Comparison of ENCODE assay signal across 8 cellular contexts in the genomic region with DNA sequence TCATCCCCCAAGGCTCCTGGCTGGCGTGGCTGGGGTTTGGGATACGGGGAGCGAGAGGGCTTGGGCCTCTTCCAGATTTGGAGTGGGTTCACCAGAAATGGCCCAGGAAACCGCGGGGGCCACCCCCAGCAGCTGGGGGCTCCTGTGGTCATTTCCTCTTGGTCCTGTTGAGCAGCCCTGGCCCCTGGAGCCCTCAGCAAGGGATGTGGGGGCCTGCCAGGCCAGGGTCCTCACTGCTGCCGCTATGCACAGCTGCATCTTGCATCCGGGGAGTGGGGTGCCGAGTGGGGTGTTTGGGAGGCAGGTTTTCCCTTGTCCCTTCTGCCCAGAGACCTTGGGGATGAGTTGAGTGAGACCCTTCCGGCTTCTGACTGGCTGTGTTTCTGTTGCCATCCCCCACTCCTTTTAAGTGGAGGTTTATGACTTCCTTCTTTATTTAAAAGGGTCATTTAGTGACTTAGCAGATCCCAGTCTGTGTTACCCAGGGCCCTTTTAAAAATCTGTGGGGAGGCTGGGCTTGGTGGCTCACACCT.
DNase-seq lines count a peak whose midpoint lies in the region; ATAC-seq and TF ChIP-seq lines count a peak whose summit lies in the region.

No MANE protein-coding gene starts in this region.

- H3K4me1 Mint-ChIP-seq in nephron, result peaks cover 55% of the 10 kb centered on the region

- 86 to 87% methylated on average over 9 of the region's 9 CpGs for WGBS in aorta, 2 donors

- H3K4me1 ChIP-seq in colonic mucosa, result peaks cover 25% of the 10 kb centered on the region
- H3K4me1 ChIP-seq in aorta (ENCODE audit: control insufficient read depth in 1 of 2, insufficient read depth in 2 of 2, low read length in 2 of 2), result no peaks in the 10 kb centered on the region

- H3K4me3 ChIP-seq in colonic mucosa (no peak overlapping the region), aorta (ENCODE audit: low read length in 2 of 2) (no peak overlapping the region)

- peaks cover 7% of the 10 kb centered on the region for H3K36me3 Mint-ChIP-seq in nephron (ENCODE audit: low read depth)

- H3K27ac ChIP-seq in colonic mucosa (peak overlapping the region; percentile 61), aorta (ENCODE audit: low read depth in 1 of 2, low read length in 2 of 2) (no peak overlapping the region)

- H3K9me3 ChIP-seq in colonic mucosa (no peaks in the 10 kb centered on the region), aorta (ENCODE audit: control insufficient read depth, low read length) (no peaks in the 10 kb centered on the region)

- ATAC-seq in aorta (ENCODE audit: low FRiP score), result no peak
- no peak for ATAC-seq in GM19023 (IDR thresholded peaks at IDR 0.05; ENCODE audit: unreplicated experiment)

- intact Hi-C loops in colonic mucosa (cut with DNase I) (no loop called here), aorta (cut with DNase I) (no loop called here)

- H3K36me3 ChIP-seq in colonic mucosa, result no peaks in the 10 kb centered on the region
- no peaks in the 10 kb centered on the region for H3K36me3 ChIP-seq in aorta (ENCODE audit: control insufficient read depth in 1 of 2, insufficient read depth in 2 of 2, low read length in 1 of 2)

- DNase-seq in EH (ENCODE audit: low read depth) (peak; percentile 25), NCI-H69 (lab: John Stamatoyannopoulos, UW) (peak; percentile 16), colonic mucosa (no peak), cerebellum (ENCODE audit: low spot score) (no peak), aorta (no peak), dedifferentiated amniotic fluid mesenchymal stem cell (ENCODE audit: extremely low spot score) (no peak)

- peak overlapping the region; percentile 12 to 59 for H3K9ac ChIP-seq in colonic mucosa (ENCODE audit: low read depth in 2 of 2, low read length in 2 of 2)

- TF ChIP-seq CTCF in colonic mucosa (IDR thresholded peaks at IDR 0.05), result no peak
- no peak for TF ChIP-seq CTCF in nephron (IDR thresholded peaks at IDR 0.05; ENCODE audit: unreplicated experiment in 3 of 3)

- no peaks in the 10 kb centered on the region for H3K27me3 Mint-ChIP-seq in nephron (ENCODE audit: low read depth)

- H3K27me3 ChIP-seq in colonic mucosa, result no peaks in the 10 kb centered on the region
- H3K27me3 ChIP-seq in aorta (ENCODE audit: control insufficient read depth in 1 of 2, insufficient read depth in 2 of 2, low read length in 1 of 2), result no peaks in the 10 kb centered on the region

- H3K27ac Mint-ChIP-seq in nephron, result peak overlapping the region; percentile 68 to 77 (median 73)

- H3K9me3 Mint-ChIP-seq in nephron, result no peaks in the 10 kb centered on the region

- peak overlapping the region in 1 of 3 experiments; percentile 17 for H3K4me3 Mint-ChIP-seq in nephron

Comparison
In these comparisons a context has a peak if more than half of its experiments do, and no peak if none do; other contexts are left out.
1. DNase-seq: peak in EH (single experiment) and NCI-H69 (single experiment); none in colonic mucosa (single experiment), cerebellum (single experiment), aorta (0 of 2) and dedifferentiated amniotic fluid mesenchymal stem cell (single experiment).